10 cellular contexts compared by ENCODE assay signal in genomic region chr13:40191186-40191980, GRCh38.
DNase-seq lines count a peak whose midpoint lies in the region; ATAC-seq and TF ChIP-seq lines count a peak whose summit lies in the region.
"Had no signal": no experiment of that assay in that cellular context is flagged by ENCODE, and none has a peak within 500 bp of the region (broad histone marks: within the 10 kb centered on the region; RNA-seq: fewer than 3 reads in every experiment).

No MANE protein-coding gene starts in this region.

- no peak for TF ChIP-seq POLR2A in esophagus squamous epithelium (IDR thresholded peaks at IDR 0.05)

- intact Hi-C loops in esophagus squamous epithelium (cut with DNase I) = no loop called here

- ATAC-seq in stimulated activated naive CD8-positive, alpha-beta T cell treated with anti-CD3 and anti-CD28 coated beads, Interleukin-15, Interleukin-2, amounts not matched to agents 100 U/mL and 50 U/mL, for 24 hours = no peak
- ATAC-seq in HG02678 (IDR thresholded peaks at IDR 0.05; ENCODE audit: unreplicated experiment) (no peak), GM18520 (IDR thresholded peaks at IDR 0.05; ENCODE audit: unreplicated experiment) (no peak), HG02759 (IDR thresholded peaks at IDR 0.05; ENCODE audit: unreplicated experiment) (no peak), GM19328 (IDR thresholded peaks at IDR 0.05; ENCODE audit: unreplicated experiment) (no peak)

- H3K4me1 Mint-ChIP-seq in stimulated activated naive CD8-positive, alpha-beta T cell treated with anti-CD3 and anti-CD28 coated beads, Interleukin-15, Interleukin-2, amounts not matched to agents 100 ng/mL and 50 ng/mL, for 24 hours (ENCODE audit: low read depth) = peaks cover 61% of the 10 kb centered on the region

- peak overlapping the region; percentile 60 for H2AFZ ChIP-seq in neuron (ENCODE audit: low read depth, low read length)

- no peak for TF ChIP-seq CTCF in esophagus squamous epithelium (IDR thresholded peaks at IDR 0.05)

- no peaks in the 10 kb centered on the region for H3K27me3 Mint-ChIP-seq in stimulated activated naive CD8-positive, alpha-beta T cell treated with anti-CD3 and anti-CD28 coated beads, Interleukin-15, Interleukin-2, amounts not matched to agents 100 ng/mL and 50 ng/mL, for 24 hours

- H3K27ac Mint-ChIP-seq in stimulated activated naive CD8-positive, alpha-beta T cell treated with anti-CD3 and anti-CD28 coated beads, Interleukin-15, Interleukin-2, amounts not matched to agents 100 ng/mL and 50 ng/mL, for 24 hours = peak overlapping the region; percentile 78

- peak overlapping the region; percentile 56 to 85 (median 83) for H3K27ac ChIP-seq in esophagus squamous epithelium
- H3K27ac ChIP-seq: neutrophil had no signal

- WGBS in esophagus squamous epithelium, 2 donors = 50 to 54% methylated on average over 7 of the region's 7 CpGs

- no peaks in the 10 kb centered on the region for H3K9me3 Mint-ChIP-seq in stimulated activated naive CD8-positive, alpha-beta T cell treated with anti-CD3 and anti-CD28 coated beads, Interleukin-15, Interleukin-2, amounts not matched to agents 100 ng/mL and 50 ng/mL, for 24 hours

- no peaks in the 10 kb centered on the region for H3K9me3 ChIP-seq in esophagus squamous epithelium
- no peaks in the 10 kb centered on the region for H3K9me3 ChIP-seq in neuron (ENCODE audit: low read length)
- H3K9me3 ChIP-seq: neutrophil had no signal

- no peak overlapping the region for H3K4me3 Mint-ChIP-seq in stimulated activated naive CD8-positive, alpha-beta T cell treated with anti-CD3 and anti-CD28 coated beads, Interleukin-15, Interleukin-2, amounts not matched to agents 100 ng/mL and 50 ng/mL, for 24 hours

- no peaks in the 10 kb centered on the region for H3K36me3 Mint-ChIP-seq in stimulated activated naive CD8-positive, alpha-beta T cell treated with anti-CD3 and anti-CD28 coated beads, Interleukin-15, Interleukin-2, amounts not matched to agents 100 ng/mL and 50 ng/mL, for 24 hours (ENCODE audit: low read depth)

- no peak for DNase-seq in stimulated activated naive CD8-positive, alpha-beta T cell treated with anti-CD3 and anti-CD28 coated beads, Interleukin-15, Interleukin-2, amounts not matched to agents 100 U/mL and 50 U/mL, for 24 hours
- DNase-seq in esophagus squamous epithelium (lab: John Stamatoyannopoulos, UW) = no peak
- DNase-seq: NCI-H1048 had no signal

- peaks cover 30 to 78% (median 47%) of the 10 kb centered on the region in 3 donors for H3K4me1 ChIP-seq in esophagus squamous epithelium
- peaks cover 22% of the 10 kb centered on the region for H3K4me1 ChIP-seq in neuron (ENCODE audit: insufficient read depth, low read length)

- H3K36me3 ChIP-seq in esophagus squamous epithelium (no peaks in the 10 kb centered on the region), neuron (ENCODE audit: insufficient read depth, low read length) (no peaks in the 10 kb centered on the region)
- H3K36me3 ChIP-seq: neutrophil had no signal

- H3K27me3 ChIP-seq in esophagus squamous epithelium = no peaks in the 10 kb centered on the region
- H3K27me3 ChIP-seq in neuron (ENCODE audit: insufficient read depth, low read length) = no peaks in the 10 kb centered on the region

- H3K4me3 ChIP-seq in esophagus squamous epithelium (no peak overlapping the region), neuron (ENCODE audit: low read length) (peak overlapping the region; percentile 37)
